In genomic region chr9:19782005-19782404, GRCh38 we compare ENCODE assay signal across 14 cellular contexts. TPM values are rescaled to one million over a fixed set of nuclear protein-coding genes. Genes with fewer than 3 reads are reported as not detected.
A peak's percentile ranks its signal among the peaks of the same experiment; 100 is the strongest.
DNase-seq lines count a peak whose midpoint lies in the region; ATAC-seq, FAIRE-seq and TF ChIP-seq lines count a peak whose summit lies in the region.
"Had no signal": no experiment of that assay in that cellular context is flagged by ENCODE, and none has a peak within 500 bp of the region (broad histone marks: within the 10 kb centered on the region; RNA-seq: fewer than 3 reads in every experiment).

No MANE protein-coding gene starts in this region.

- in situ Hi-C loops in G401 (cut with HindIII; ENCODE audit: low sequenced_read_pairs): no loop called here
- in situ Hi-C loops in T47D (cut with HindIII; ENCODE audit: low pct_unique_long_range_greater_than_20kb, low sequenced_read_pairs): no loop called here

- no peaks in the 10 kb centered on the region for H3K9me3 Mint-ChIP-seq in progenitor cell of endocrine pancreas (ENCODE audit: low read depth)
- H3K9me3 Mint-ChIP-seq: activated naive CD8-positive, alpha-beta T cell treated with anti-CD3 and anti-CD28 coated beads, Interleukin-2, amount 50 U/mL, for 24 hours; effector memory CD8-positive, alpha-beta T cell had no signal

- 12% methylated on average over 3 of the region's 3 CpGs for WGBS in liver
- WGBS in small intestine, 3 donors: 3 to 10% (median 10%) methylated on average over 3 of the region's 3 CpGs

- no peak overlapping the region for H3K9ac ChIP-seq in liver (ENCODE audit: low read depth in 1 of 2, low read length in 2 of 2)

- H3K36me3 ChIP-seq in liver (ENCODE audit: control insufficient read depth in 4 of 4, insufficient read depth in 3 of 4, low read depth in 1 of 4, low read length in 3 of 4) (no peaks in the 10 kb centered on the region), small intestine (ENCODE audit: control insufficient read depth in 2 of 2, insufficient read depth in 2 of 2, low read length in 2 of 2) (no peaks in the 10 kb centered on the region)

- no peak overlapping the region for H3K4me3 ChIP-seq in liver (ENCODE audit: low read depth in 1 of 3, low read length in 3 of 3)
- H3K4me3 ChIP-seq in small intestine (ENCODE audit: low read depth in 1 of 2, low read length in 2 of 2): no peak overlapping the region

- H3K4me3 Mint-ChIP-seq in progenitor cell of endocrine pancreas (ENCODE audit: low read depth): no peak overlapping the region
- H3K4me3 Mint-ChIP-seq: activated CD8-positive, alpha-beta T cell treated with anti-CD3 and anti-CD28 coated beads for 36 hours; activated naive CD8-positive, alpha-beta T cell treated with anti-CD3 and anti-CD28 coated beads, Interleukin-2, amount 50 U/mL, for 24 hours; CD4-positive, CD25-positive, alpha-beta regulatory T cell; effector memory CD8-positive, alpha-beta T cell had no signal

- no peaks in the 10 kb centered on the region for H3K4me1 Mint-ChIP-seq in progenitor cell of endocrine pancreas (ENCODE audit: low read depth)
- H3K4me1 Mint-ChIP-seq: activated naive CD8-positive, alpha-beta T cell treated with anti-CD3 and anti-CD28 coated beads, Interleukin-2, amount 50 U/mL, for 24 hours; CD4-positive, CD25-positive, alpha-beta regulatory T cell had no signal

- H3K36me3 Mint-ChIP-seq in progenitor cell of endocrine pancreas (ENCODE audit: insufficient read depth): no peaks in the 10 kb centered on the region
- H3K36me3 Mint-ChIP-seq: CD4-positive, CD25-positive, alpha-beta regulatory T cell had no signal

- H3K9me3 ChIP-seq in liver (ENCODE audit: control insufficient read depth in 4 of 4, low read length in 3 of 4): no peaks in the 10 kb centered on the region
- no peaks in the 10 kb centered on the region for H3K9me3 ChIP-seq in small intestine (ENCODE audit: control insufficient read depth, low read depth)

- H3K27me3 ChIP-seq in liver (ENCODE audit: control insufficient read depth in 4 of 4, insufficient read depth in 4 of 4, low read length in 3 of 4): peaks cover 0 to 10% (median 0%) of the 10 kb centered on the region in 4 donors
- H3K27me3 ChIP-seq in small intestine (ENCODE audit: control insufficient read depth in 2 of 2, insufficient read depth in 2 of 2, low read length in 2 of 2): peaks cover 0 to 2% of the 10 kb centered on the region in 2 donors

- H3K4me1 ChIP-seq in liver (ENCODE audit: control insufficient read depth in 4 of 4, insufficient read depth in 4 of 4, low read length in 3 of 4): no peaks in the 10 kb centered on the region
- H3K4me1 ChIP-seq in small intestine (ENCODE audit: control insufficient read depth in 2 of 2, insufficient read depth in 1 of 2, low read depth in 1 of 2, low read length in 1 of 2): no peaks in the 10 kb centered on the region

- no peak overlapping the region for H3K27ac Mint-ChIP-seq in progenitor cell of endocrine pancreas
- H3K27ac Mint-ChIP-seq: activated CD8-positive, alpha-beta T cell treated with anti-CD3 and anti-CD28 coated beads for 36 hours; activated naive CD8-positive, alpha-beta T cell treated with anti-CD3 and anti-CD28 coated beads, Interleukin-2, amount 50 U/mL, for 24 hours; CD4-positive, CD25-positive, alpha-beta regulatory T cell; effector memory CD8-positive, alpha-beta T cell had no signal

- DNase-seq in G401 (ENCODE audit: low spot score) (peak; percentile 52), NAMALWA (ENCODE audit: low spot score) (peak; percentile 17), T47D (ENCODE audit: low read depth in 1 of 2, low spot score in 1 of 2) (peak; percentile 29 to 54), progenitor cell of endocrine pancreas (ENCODE audit: low spot score, unreplicated experiment) (no peak), small intestine (no peak)
- no peak for DNase-seq in activated CD4-positive, alpha-beta T cell treated with anti-CD3 and anti-CD28 coated beads for 1 hour
- DNase-seq: activated CD8-positive, alpha-beta T cell treated with anti-CD3 and anti-CD28 coated beads for 36 hours; activated naive CD8-positive, alpha-beta T cell treated with anti-CD3 and anti-CD28 coated beads, Interleukin-2, amount 50 U/mL, for 24 hours; effector memory CD8-positive, alpha-beta T cell; MV-4-11 had no signal

- H3K27ac ChIP-seq in liver (ENCODE audit: low read depth in 1 of 2, low read length in 2 of 2) (no peak overlapping the region), small intestine (ENCODE audit: low read depth in 1 of 2, low read length in 1 of 2) (no peak overlapping the region)

- TF ChIP-seq RAD21 in liver (IDR thresholded peaks at IDR 0.05): no peak

- ATAC-seq in GM18520 (IDR thresholded peaks at IDR 0.05; ENCODE audit: unreplicated experiment): no peak
- ATAC-seq: activated CD8-positive, alpha-beta T cell treated with anti-CD3 and anti-CD28 coated beads for 36 hours; activated naive CD8-positive, alpha-beta T cell treated with anti-CD3 and anti-CD28 coated beads, Interleukin-2, amount 50 U/mL, for 24 hours; effector memory CD8-positive, alpha-beta T cell; sciatic nerve had no signal

- no peak for FAIRE-seq in small intestine (lab: Jason Lieb, UNC)

- TF ChIP-seq CTCF in liver (IDR thresholded peaks at IDR 0.05; ENCODE audit: low read depth, low read length, missing input control): no peak
- no peak for TF ChIP-seq CTCF in progenitor cell of endocrine pancreas (IDR thresholded peaks at IDR 0.05; ENCODE audit: unreplicated experiment)

- peaks cover 48% of the 10 kb centered on the region for H3K27me3 Mint-ChIP-seq in progenitor cell of endocrine pancreas

TF ChIP-seq in liver, 16 proteins besides CTCF, POLR2A, EP300 and RAD21:
- TF ChIP-seq REST (IDR thresholded peaks at IDR 0.05) (peak; percentile 95), SP1 (IDR thresholded peaks at IDR 0.05) (no peak)

RNA-seq across cellular contexts. Expression of gene SLC24A2, which starts 6.8 kb away (rescaled TPM):
- not detected in 2 replicates for total RNA-seq in G401 (2014; rRNA removed; shearing (Covaris generic))
- total RNA-seq in liver (under 1 TPM in 1 of 2 donors, not detected in 1; under 0.01 TPM), progenitor cell of endocrine pancreas (0.02 and 0.18 TPM in 2 replicates)
- polyA plus RNA-seq in liver (under 1 TPM in 1 of 2 donors, not detected in 1; 0.02 TPM), small intestine (under 1 TPM in 1 of 3 donors, not detected in 2; 0.03 TPM)
- total RNA-seq: activated CD8-positive, alpha-beta T cell treated with anti-CD3 and anti-CD28 coated beads for 36 hours had no signal

Comparison
In these comparisons a context has a peak if more than half of its experiments do, and no peak if none do; other contexts are left out.
1. DNase-seq: peak in G401 (single experiment), NAMALWA (single experiment) and T47D (2 of 2); none in progenitor cell of endocrine pancreas (single experiment), activated CD4-positive, alpha-beta T cell treated with anti-CD3 and anti-CD28 coated beads for 1 hour (single experiment) and small intestine (single experiment).